In the genomic region with DNA sequence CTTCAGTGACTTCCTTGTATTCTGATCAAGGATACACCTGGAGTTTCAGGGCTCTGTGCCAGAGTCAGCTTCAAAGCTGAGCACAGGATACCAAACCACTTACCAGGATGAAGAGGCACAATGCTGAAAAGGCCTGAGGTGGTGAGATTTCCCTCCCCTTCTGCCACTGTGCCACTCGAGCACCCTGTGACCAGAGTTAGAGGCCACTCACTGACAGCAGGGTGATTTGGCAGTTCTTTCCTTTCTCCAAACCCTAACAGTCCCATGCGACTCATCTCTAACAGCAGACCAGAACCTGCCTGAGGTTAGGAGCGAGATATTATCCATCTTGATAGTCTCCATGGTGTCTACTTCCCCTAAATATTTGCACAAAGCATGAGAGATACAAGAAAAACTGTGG, we compare ENCODE assay signal across 13 cellular contexts. TPM values are rescaled to one million over a fixed set of nuclear protein-coding genes. Genes with fewer than 3 reads are reported as not detected.
DNase-seq lines count a peak whose midpoint lies in the region; ATAC-seq and TF ChIP-seq lines count a peak whose summit lies in the region.
"Had no signal": no experiment of that assay in that cellular context is flagged by ENCODE, and none has a peak within 500 bp of the region (broad histone marks: within the 10 kb centered on the region; RNA-seq: fewer than 3 reads in every experiment).

No MANE protein-coding gene starts in this region.

- TF ChIP-seq POLR2A in breast epithelium (IDR thresholded peaks at IDR 0.05) (no peak), erythroblast (IDR thresholded peaks at IDR 0.05; ENCODE audit: low read length) (no peak)

- H3K27ac ChIP-seq in breast epithelium = peak overlapping the region; percentile 87 to 93

- peak in 1 of 2 donors; percentile 71 for DNase-seq in breast epithelium (ENCODE audit: low spot score in 2 of 2)
- DNase-seq in MCF 10A (ENCODE audit: unreplicated experiment) = no peak
- no peak for DNase-seq in T-cell
- peak; percentile 26 to 66 for DNase-seq in erythroblast (lab: John Stamatoyannopoulos, UW)
- no peak for DNase-seq in hypothalamus (lab: John Stamatoyannopoulos, UW)
- DNase-seq in MG63 = no peak
- DNase-seq in NCI-H748 (lab: John Stamatoyannopoulos, UW; ENCODE audit: unreplicated experiment) = no peak
- DNase-seq: activated CD4-positive, CD25-positive, alpha-beta regulatory T cell treated with anti-CD3 and anti-CD28 coated beads, Interleukin-2, amount 50 U/mL, for 72 hours; anterior cingulate cortex; CD4-positive, CD25-positive, alpha-beta regulatory T cell; spleen had no signal

- no peaks in the 10 kb centered on the region for H3K36me3 ChIP-seq in breast epithelium
- no peaks in the 10 kb centered on the region for H3K36me3 ChIP-seq in MG63

- H3K27me3 Mint-ChIP-seq in MCF 10A (ENCODE audit: insufficient read depth, unreplicated experiment) (no peaks in the 10 kb centered on the region), T-cell (no peaks in the 10 kb centered on the region)
- H3K27me3 Mint-ChIP-seq: CD4-positive, CD25-positive, alpha-beta regulatory T cell had no signal

- H3K27me3 ChIP-seq in breast epithelium (no peaks in the 10 kb centered on the region), MG63 (no peaks in the 10 kb centered on the region)
- H3K27me3 ChIP-seq: spleen had no signal

- H3K9me3 Mint-ChIP-seq in MCF 10A (ENCODE audit: unreplicated experiment) = no peaks in the 10 kb centered on the region
- no peaks in the 10 kb centered on the region for H3K9me3 Mint-ChIP-seq in T-cell

- no TSS peak for BruUV-seq in MCF 10A (replicated peaks; lab: Mats Ljungman, UMichigan)

- POLR2A ChIA-PET in MCF 10A (lab: Yijun Ruan, JAX) = interaction anchor here (1.5 to 3.6 kb wide), 3 partner anchors 14 to 164 kb away, joined by 3 to 40 read pairs (median 5); partner anchors contain the start of gene CD274
- POLR2A ChIA-PET in T-cell (lab: Charles Lee) = no interaction called here

- H3K4me3 Mint-ChIP-seq in MCF 10A (ENCODE audit: unreplicated experiment) (no peak overlapping the region), T-cell (peak overlapping the region in 2 of 3 donors; percentile 9 to 89)

- H3K4me1 ChIP-seq in breast epithelium = peaks cover 0 to 3% of the 10 kb centered on the region in 2 donors

- no peak for ATAC-seq in T-cell (replicated peaks in 1 of 4)
- ATAC-seq in HG03342 (IDR thresholded peaks at IDR 0.05; ENCODE audit: unreplicated experiment) = no peak
- ATAC-seq: Right ventricle myocardium inferior had no signal

- CTCF ChIA-PET in MCF 10A (lab: Yijun Ruan, JAX) (interaction anchor here (1.1 to 7.1 kb wide), 4 partner anchors 13 to 250 kb away, joined by 3 to 58 read pairs (median 14); partner anchors contain the start of genes CD274 and INSL6), T-cell (lab: Charles Lee) (interaction anchor here in 1 of 2 donors (5.9 kb wide), 1 partner anchor 14 kb away, joined by 47 read pairs; the partner anchor contains the start of gene CD274)

- no peaks in the 10 kb centered on the region for H3K4me1 Mint-ChIP-seq in MCF 10A (ENCODE audit: insufficient read depth, unreplicated experiment)
- H3K4me1 Mint-ChIP-seq in T-cell = peaks cover 28 to 37% (median 35%) of the 10 kb centered on the region in 3 donors

- intact Hi-C loops in breast epithelium (cut with DNase I; ENCODE audit: low total_unique reads) (no loop called here), MCF 10A (cut with micrococcal nuclease) (no loop called here)

- TF ChIP-seq CTCF in breast epithelium (IDR thresholded peaks at IDR 0.05) (no peak), MCF 10A (IDR thresholded peaks at IDR 0.05; ENCODE audit: unreplicated experiment) (no peak)

- H3K36me3 Mint-ChIP-seq in MCF 10A (ENCODE audit: insufficient read depth, unreplicated experiment) (peaks cover 5% of the 10 kb centered on the region), T-cell (peaks cover 32% of the 10 kb centered on the region)

- H3K27ac Mint-ChIP-seq in MCF 10A (ENCODE audit: low read depth, unreplicated experiment) = no peak overlapping the region
- H3K27ac Mint-ChIP-seq in T-cell = peak overlapping the region in 1 of 2 donors; percentile 99

- H3K9me3 ChIP-seq in breast epithelium (no peaks in the 10 kb centered on the region), MG63 (no peaks in the 10 kb centered on the region)
- H3K9me3 ChIP-seq: spleen had no signal

- H3K4me3 ChIP-seq in breast epithelium = no peak overlapping the region
- H3K4me3 ChIP-seq in MG63 = no peak overlapping the region

RNA-seq across cellular contexts. Expression of gene PLGRKT, which starts 1.8 kb away (rescaled TPM):
- total RNA-seq in breast epithelium = 10 to 100 TPM; 15.0 to 26.2 (median 16.4) TPM
- 21.6 and 22.5 TPM in 2 replicates for total RNA-seq in MCF 10A (2022)
- total RNA-seq in T-cell = 10 to 100 TPM; 15.4 to 21.3 (median 19.3) TPM
- 12.9 and 14.1 TPM in 2 replicates for total RNA-seq in MG63 (2014; rRNA removed; shearing (Covaris generic); ENCODE audit: low replicate concordance)

RNA-seq across cellular contexts. Expression of gene CD274, which starts 14.4 kb away (rescaled TPM):
- total RNA-seq in breast epithelium (1 to 10 TPM; 1.6 to 3.1 (median 2.9) TPM), MCF 10A (2022) (1.9 and 2.6 TPM in 2 replicates), T-cell (10 to 100 TPM in 1 of 5 donors, 1 to 10 TPM in 4; 6.6 to 11.4 (median 7.2) TPM)
- total RNA-seq in MG63 (2014; rRNA removed; shearing (Covaris generic); ENCODE audit: low replicate concordance) = 0.05 and 0.13 TPM in 2 replicates

Comparison
In these comparisons a context has a peak if more than half of its experiments do, and no peak if none do; other contexts are left out.
1. DNase-seq: peak in erythroblast (2 of 2); none in MCF 10A (single experiment), T-cell (0 of 34), hypothalamus (0 of 51), MG63 (single experiment) and NCI-H748 (single experiment).